Comparison of ENCODE assay signal across 13 cellular contexts in genomic region chr14:102986810-102987579, GRCh38.
DNase-seq lines count a peak whose midpoint lies in the region; ATAC-seq, FAIRE-seq and TF ChIP-seq lines count a peak whose summit lies in the region.
"Had no signal": no experiment of that assay in that cellular context is flagged by ENCODE, and none has a peak within 500 bp of the region (broad histone marks: within the 10 kb centered on the region; RNA-seq: fewer than 3 reads in every experiment).

No MANE protein-coding gene starts in this region.

- H3K4me1 ChIP-seq in Panc1 (ENCODE audit: control insufficient read depth, insufficient read depth, low read length), result no peaks in the 10 kb centered on the region
- no peaks in the 10 kb centered on the region for H3K4me1 ChIP-seq in OCI-LY7 (ENCODE audit: insufficient read depth, low read length, poor library complexity, severe bottlenecking)
- H3K4me1 ChIP-seq: Peyer's patch had no signal

- FAIRE-seq in RCC 7860 (lab: Jason Lieb, UNC), result no peak

- H3K4me3 ChIP-seq in Panc1 (ENCODE audit: low read depth in 2 of 2, low read length in 2 of 2) (no peak overlapping the region), epithelial cell of esophagus (ENCODE audit: low read length) (no peak overlapping the region), OCI-LY7 (ENCODE audit: low read depth, low read length, poor library complexity, severe bottlenecking) (no peak overlapping the region)
- H3K4me3 ChIP-seq: Peyer's patch, tibial artery had no signal

- no peaks in the 10 kb centered on the region for H3K27me3 ChIP-seq in Panc1 (ENCODE audit: control insufficient read depth, insufficient read depth, low read length)
- H3K27me3 ChIP-seq: Peyer's patch, tibial artery had no signal

- no peaks in the 10 kb centered on the region for H3K9me2 ChIP-seq in OCI-LY7 (ENCODE audit: insufficient read depth, low read length)

- TF ChIP-seq CTCF in Panc1 (IDR thresholded peaks at IDR 0.05) (no peak), epithelial cell of esophagus (IDR thresholded peaks at IDR 0.05; ENCODE audit: insufficient read depth, low read depth, low read length, missing control alignments) (no peak), OCI-LY7 (conservative IDR thresholded peaks at IDR 0.05; ENCODE audit: low read length) (no peak)

- intact Hi-C loops in Panc1 (cut with micrococcal nuclease; ENCODE audit: unreplicated experiment), result no loop called here
- intact Hi-C loops in OCI-LY7 (cut with micrococcal nuclease; ENCODE audit: unreplicated experiment), result no loop called here

- BruUV-seq in Panc1 (replicated peaks; lab: Mats Ljungman, UMichigan), result no TSS peak
- BruUV-seq in OCI-LY7 (replicated peaks; lab: Mats Ljungman, UMichigan), result no TSS peak

- H4K20me1 ChIP-seq in OCI-LY7 (ENCODE audit: insufficient read depth, low read length), result no peaks in the 10 kb centered on the region

- in situ Hi-C loops in Panc1 (cut with HindIII; ENCODE audit: low pct_unique_long_range_greater_than_20kb, low sequenced_read_pairs), result no loop called here

- DNase-seq in EH (ENCODE audit: low read depth) (peak; percentile 28), Panc1 (ENCODE audit: low read depth, low spot score) (no peak), epithelial cell of esophagus (ENCODE audit: low read depth) (peak; percentile 99), occipital lobe (lab: John Stamatoyannopoulos, UW) (peak; percentile 22), NCI-H187 treated with DMSO at 0.1 percent for 48 hours (lab: John Stamatoyannopoulos, UW) (no peak), OCI-LY7 (ENCODE audit: low spot score) (no peak), RCC 7860 (ENCODE audit: low spot score) (no peak)
- DNase-seq: CD4-positive, CD25-positive, alpha-beta regulatory T cell; left ventricle myocardium superior; NCI-H1436; Peyer's patch had no signal

- CTCF ChIA-PET in Panc1 (lab: Charles Lee), result no interaction called here
- CTCF ChIA-PET in OCI-LY7 (lab: Charles Lee; ENCODE audit: unreplicated experiment), result no interaction called here

- H2AFZ ChIP-seq in OCI-LY7 (ENCODE audit: low read length), result no peak overlapping the region

- H3K9me3 ChIP-seq in Panc1 (ENCODE audit: control insufficient read depth, insufficient read depth, low read depth, low read length), result peaks cover 9% of the 10 kb centered on the region; the same call in 1 of the 2 replicates
- no peaks in the 10 kb centered on the region for H3K9me3 ChIP-seq in OCI-LY7 (ENCODE audit: low read length)

- POLR2A ChIA-PET in Panc1 (lab: Charles Lee) (no interaction called here), OCI-LY7 (lab: Charles Lee) (interaction anchor here (0.7 kb wide), 1 partner anchor 12 kb away, joined by 3 read pairs; no protein-coding TSS in a partner anchor)

- no peaks in the 10 kb centered on the region for H3K79me2 ChIP-seq in OCI-LY7 (ENCODE audit: insufficient read depth, low read depth, low read length)

- H3K27ac ChIP-seq in Panc1 (ENCODE audit: low read length), result peak overlapping the region; percentile 17; the same call in 1 of the 2 replicates
- H3K27ac ChIP-seq in OCI-LY7 (ENCODE audit: low read depth, low read length, poor library complexity, severe bottlenecking), result no peak overlapping the region
- H3K27ac ChIP-seq: Peyer's patch, tibial artery had no signal

- ATAC-seq in Panc1 (peak; percentile 67), HG03442 (IDR thresholded peaks at IDR 0.05; ENCODE audit: unreplicated experiment) (no peak)
- ATAC-seq: left ventricle myocardium superior had no signal

- H3K4me2 ChIP-seq in OCI-LY7 (ENCODE audit: low read length), result no peak overlapping the region

- peaks cover 3% of the 10 kb centered on the region; the same call in 1 of the 2 replicates for H3K36me3 ChIP-seq in Panc1 (ENCODE audit: control insufficient read depth, insufficient read depth, low read length)
- no peaks in the 10 kb centered on the region for H3K36me3 ChIP-seq in OCI-LY7 (ENCODE audit: insufficient read depth, low read length)

Comparison
In these comparisons a context has a peak if more than half of its experiments do, and no peak if none do; other contexts are left out.
1. DNase-seq: peak in EH (single experiment), epithelial cell of esophagus (single experiment) and occipital lobe (single experiment); none in Panc1 (single experiment), NCI-H187 treated with DMSO at 0.1 percent for 48 hours (single experiment), OCI-LY7 (single experiment) and RCC 7860 (single experiment).